In the genomic region with DNA sequence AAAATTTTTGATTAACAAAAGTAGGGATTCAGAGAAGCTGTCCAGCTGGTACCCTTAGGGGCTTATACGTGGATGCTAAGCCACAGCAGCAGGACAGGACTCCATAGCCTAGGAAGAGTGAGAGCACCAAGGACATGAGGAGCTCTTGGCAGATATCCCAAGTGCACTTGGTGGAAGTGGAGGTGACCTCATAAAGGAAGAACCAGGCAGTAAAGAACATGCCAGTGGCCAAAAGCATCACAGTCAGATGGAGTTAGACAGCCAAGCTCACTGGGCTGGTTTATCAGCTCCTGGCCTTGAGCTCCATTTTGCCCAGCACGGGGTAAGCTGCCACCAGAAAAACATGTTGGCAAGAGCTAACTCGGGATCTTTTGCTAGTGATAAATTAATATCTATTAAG, we compare ENCODE assay signal across 7 cellular contexts.
DNase-seq lines count a peak whose midpoint lies in the region; ATAC-seq and TF ChIP-seq lines count a peak whose summit lies in the region.

No MANE protein-coding gene starts in this region.

- H3K36me3 ChIP-seq in HUES64 (ENCODE audit: insufficient read depth, low read length) (no peaks in the 10 kb centered on the region), WERI-Rb-1 (no peaks in the 10 kb centered on the region), left ventricle myocardium inferior (no peaks in the 10 kb centered on the region), upper lobe of left lung (no peaks in the 10 kb centered on the region)

- H3K27ac ChIP-seq in HUES64 (ENCODE audit: low read depth, low read length), result 0 out of 2 replicates have a peak overlapping the region, but pooled peaks have one; percentile 5
- H3K27ac ChIP-seq in WERI-Rb-1, result peak overlapping the region; percentile 58
- peak overlapping the region; percentile 61 for H3K27ac ChIP-seq in left ventricle myocardium inferior (replicated peaks)
- H3K27ac ChIP-seq in upper lobe of left lung, result peak overlapping the region in 2 of 4 donors; percentile 21 to 28

- TF ChIP-seq POLR2A in upper lobe of left lung (IDR thresholded peaks at IDR 0.05), result peak in 1 of 4 donors; percentile 43

- DNase-seq in WERI-Rb-1, result peak; percentile 66
- DNase-seq in left ventricle myocardium inferior, result peak; percentile 41
- DNase-seq in upper lobe of left lung, result peak in 1 of 2 donors; percentile 89

- no peak overlapping the region for H3K4me3 ChIP-seq in HUES64 (ENCODE audit: low read length)
- H3K4me3 ChIP-seq in WERI-Rb-1 (ENCODE audit: low read depth, low read length), result no peak overlapping the region
- H3K4me3 ChIP-seq in left ventricle myocardium inferior, result no peak overlapping the region
- no peak overlapping the region for H3K4me3 ChIP-seq in upper lobe of left lung

- 82% methylated on average over 3 of the region's 3 CpGs for WGBS in HUES64
- WGBS in upper lobe of left lung, 2 donors, result 50 to 57% methylated on average over 3 of the region's 3 CpGs

- ATAC-seq in upper lobe of left lung (ENCODE audit: low FRiP score in 2 of 2) (peak; percentile 65 to 79), GM21390 (IDR thresholded peaks at IDR 0.05; ENCODE audit: unreplicated experiment) (no peak), GM19463 (IDR thresholded peaks at IDR 0.05; ENCODE audit: unreplicated experiment) (no peak), HG03342 (IDR thresholded peaks at IDR 0.05; ENCODE audit: unreplicated experiment) (no peak)

- H3K27me3 ChIP-seq in HUES64 (ENCODE audit: insufficient read depth, low read length) (no peaks in the 10 kb centered on the region), WERI-Rb-1 (ENCODE audit: insufficient read depth, low read depth, severe bottlenecking) (no peaks in the 10 kb centered on the region), left ventricle myocardium inferior (ENCODE audit: low read depth) (no peaks in the 10 kb centered on the region), upper lobe of left lung (no peaks in the 10 kb centered on the region)

- intact Hi-C loops in left ventricle myocardium inferior (cut with micrococcal nuclease), result loop anchor here (10.0 kb wide), 1 partner anchor 51 kb away; no protein-coding TSS in a partner anchor

- TF ChIP-seq CTCF in WERI-Rb-1 (IDR thresholded peaks at IDR 0.05; ENCODE audit: low read depth, low read length), result no peak
- no peak for TF ChIP-seq CTCF in left ventricle myocardium inferior (IDR thresholded peaks at IDR 0.05; ENCODE audit: borderline replicate concordance)
- no peak for TF ChIP-seq CTCF in upper lobe of left lung (IDR thresholded peaks at IDR 0.05)

- no peak overlapping the region for H3K9ac ChIP-seq in HUES64 (ENCODE audit: low read depth, low read length)

- TF ChIP-seq EP300 in upper lobe of left lung (IDR thresholded peaks at IDR 0.05), result no peak

- H3K9me3 ChIP-seq in HUES64 (ENCODE audit: insufficient read depth, low read depth, low read length) (no peaks in the 10 kb centered on the region), WERI-Rb-1 (ENCODE audit: severe bottlenecking) (no peaks in the 10 kb centered on the region), left ventricle myocardium inferior (replicated peaks) (no peaks in the 10 kb centered on the region), upper lobe of left lung (no peaks in the 10 kb centered on the region)

- peaks cover 64% of the 10 kb centered on the region for H3K4me1 ChIP-seq in HUES64 (ENCODE audit: insufficient read depth, low read length)
- peaks cover 66% of the 10 kb centered on the region for H3K4me1 ChIP-seq in left ventricle myocardium inferior
- peaks cover 8 to 23% (median 17%) of the 10 kb centered on the region in 4 donors for H3K4me1 ChIP-seq in upper lobe of left lung

Comparison
In these comparisons a context has a peak if more than half of its experiments do, and no peak if none do; other contexts are left out.
1. ATAC-seq: peak in upper lobe of left lung (2 of 2); none in GM21390 (single experiment), GM19463 (single experiment) and HG03342 (single experiment).